16 cellular contexts compared by ENCODE assay signal in genomic region chr16:1301562-1301961, GRCh38. TPM values are rescaled to one million over a fixed set of nuclear protein-coding genes. Genes with fewer than 3 reads are reported as not detected.
DNase-seq lines count a peak whose midpoint lies in the region; ATAC-seq lines count a peak whose summit lies in the region.
"Had no signal": no experiment of that assay in that cellular context is flagged by ENCODE, and none has a peak within 500 bp of the region (broad histone marks: within the 10 kb centered on the region; RNA-seq: fewer than 3 reads in every experiment).

No MANE protein-coding gene starts in this region.

- peaks cover 17% of the 10 kb centered on the region for H3K4me1 Mint-ChIP-seq in activated naive CD4-positive, alpha-beta T cell treated with anti-CD3 and anti-CD28 coated beads, Interleukin-2, amount 50 U/mL, for 24 hours
- H3K4me1 Mint-ChIP-seq in activated naive CD4-positive, alpha-beta T cell treated with anti-CD3 and anti-CD28 coated beads, Interleukin-2, amount 10 ng/mL, durations not matched to agents 7 days and 5 days, result peaks cover 41% of the 10 kb centered on the region
- peaks cover 10 to 28% (median 28%) of the 10 kb centered on the region in 3 donors for H3K4me1 Mint-ChIP-seq in IgD-negative memory B cell
- peaks cover 15 to 18% of the 10 kb centered on the region in 2 donors for H3K4me1 Mint-ChIP-seq in effector memory CD8-positive, alpha-beta T cell (ENCODE audit: low read depth in 2 of 2)
- peaks cover 54% of the 10 kb centered on the region for H3K4me1 Mint-ChIP-seq in stimulated activated memory B cell treated with anti-CD40 and anti-IgM and Interleukin-4, amounts not matched to agents 10 μg/mL and 1 μg/mL and 100 μg/mL, for 72 hours

- no peak for DNase-seq in activated naive CD4-positive, alpha-beta T cell treated with anti-CD3 and anti-CD28 coated beads, Interleukin-2, amount 10 ng/mL, durations not matched to agents 7 days and 5 days
- DNase-seq in effector memory CD8-positive, alpha-beta T cell, result no peak
- DNase-seq in dedifferentiated amniotic fluid mesenchymal stem cell (ENCODE audit: extremely low spot score), result no peak
- DNase-seq in medulla oblongata (ENCODE audit: extremely low spot score), result no peak
- DNase-seq in DMS153 (lab: John Stamatoyannopoulos, UW), result no peak
- DNase-seq: NCI-H1048, NCI-H526 treated with DMSO at 0.1 percent for 48 hours, T1000 had no signal

- H3K9me3 Mint-ChIP-seq in activated naive CD4-positive, alpha-beta T cell treated with anti-CD3 and anti-CD28 coated beads, Interleukin-2, amount 50 U/mL, for 24 hours, result no peaks in the 10 kb centered on the region
- no peaks in the 10 kb centered on the region for H3K9me3 Mint-ChIP-seq in activated naive CD4-positive, alpha-beta T cell treated with anti-CD3 and anti-CD28 coated beads, Interleukin-2, amount 10 ng/mL, durations not matched to agents 7 days and 5 days
- H3K9me3 Mint-ChIP-seq in IgD-negative memory B cell, result no peaks in the 10 kb centered on the region
- no peaks in the 10 kb centered on the region for H3K9me3 Mint-ChIP-seq in effector memory CD8-positive, alpha-beta T cell
- H3K9me3 Mint-ChIP-seq in stimulated activated memory B cell treated with anti-CD40 and anti-IgM and Interleukin-4, amounts not matched to agents 10 μg/mL and 1 μg/mL and 100 μg/mL, for 72 hours, result no peaks in the 10 kb centered on the region
- H3K9me3 Mint-ChIP-seq: activated T-cell treated with anti-CD3 and anti-CD28 coated beads, Interleukin-2, amount 50 U/mL, for 4 hours; CD4-positive, alpha-beta T cell; type B pancreatic cell; WTC11 had no signal

- H3K27me3 Mint-ChIP-seq in activated naive CD4-positive, alpha-beta T cell treated with anti-CD3 and anti-CD28 coated beads, Interleukin-2, amount 50 U/mL, for 24 hours, result peaks cover 3% of the 10 kb centered on the region
- peaks cover 47% of the 10 kb centered on the region for H3K27me3 Mint-ChIP-seq in activated naive CD4-positive, alpha-beta T cell treated with anti-CD3 and anti-CD28 coated beads, Interleukin-2, amount 10 ng/mL, durations not matched to agents 7 days and 5 days
- H3K27me3 Mint-ChIP-seq in IgD-negative memory B cell, result no peaks in the 10 kb centered on the region
- peaks cover 18 to 30% of the 10 kb centered on the region in 2 donors for H3K27me3 Mint-ChIP-seq in effector memory CD8-positive, alpha-beta T cell
- H3K27me3 Mint-ChIP-seq in stimulated activated memory B cell treated with anti-CD40 and anti-IgM and Interleukin-4, amounts not matched to agents 10 μg/mL and 1 μg/mL and 100 μg/mL, for 72 hours, result no peaks in the 10 kb centered on the region

- no peak for ATAC-seq in effector memory CD8-positive, alpha-beta T cell (replicated peaks)
- ATAC-seq in stimulated activated memory B cell treated with anti-CD40 and anti-IgM and Interleukin-4, amounts not matched to agents 10 μg/mL and 1 μg/mL and 100 μg/mL, for 72 hours, result no peak

- no peaks in the 10 kb centered on the region for H3K36me3 Mint-ChIP-seq in activated naive CD4-positive, alpha-beta T cell treated with anti-CD3 and anti-CD28 coated beads, Interleukin-2, amount 50 U/mL, for 24 hours
- no peaks in the 10 kb centered on the region for H3K36me3 Mint-ChIP-seq in activated naive CD4-positive, alpha-beta T cell treated with anti-CD3 and anti-CD28 coated beads, Interleukin-2, amount 10 ng/mL, durations not matched to agents 7 days and 5 days
- H3K36me3 Mint-ChIP-seq in IgD-negative memory B cell, result no peaks in the 10 kb centered on the region
- H3K36me3 Mint-ChIP-seq in effector memory CD8-positive, alpha-beta T cell (ENCODE audit: insufficient read depth), result peaks cover 7% of the 10 kb centered on the region
- H3K36me3 Mint-ChIP-seq in stimulated activated memory B cell treated with anti-CD40 and anti-IgM and Interleukin-4, amounts not matched to agents 10 μg/mL and 1 μg/mL and 100 μg/mL, for 72 hours, result no peaks in the 10 kb centered on the region
- H3K36me3 Mint-ChIP-seq: activated naive CD8-positive, alpha-beta T cell; type B pancreatic cell; WTC11 had no signal

- peak overlapping the region; percentile 59 for H3K27ac Mint-ChIP-seq in activated naive CD4-positive, alpha-beta T cell treated with anti-CD3 and anti-CD28 coated beads, Interleukin-2, amount 50 U/mL, for 24 hours
- H3K27ac Mint-ChIP-seq in activated naive CD4-positive, alpha-beta T cell treated with anti-CD3 and anti-CD28 coated beads, Interleukin-2, amount 10 ng/mL, durations not matched to agents 7 days and 5 days, result no peak overlapping the region
- H3K27ac Mint-ChIP-seq in IgD-negative memory B cell, result peak overlapping the region in 2 of 3 donors; percentile 53 to 97
- H3K27ac Mint-ChIP-seq in effector memory CD8-positive, alpha-beta T cell, result peak overlapping the region; percentile 57 to 87
- H3K27ac Mint-ChIP-seq in stimulated activated memory B cell treated with anti-CD40 and anti-IgM and Interleukin-4, amounts not matched to agents 10 μg/mL and 1 μg/mL and 100 μg/mL, for 72 hours, result peak overlapping the region; percentile 81
- H3K27ac Mint-ChIP-seq: activated naive CD8-positive, alpha-beta T cell; type B pancreatic cell; WTC11 had no signal

- CTCF ChIA-PET in activated naive CD4-positive, alpha-beta T cell treated with anti-CD3 and anti-CD28 coated beads, Interleukin-2, amount 10 ng/mL, durations not matched to agents 7 days and 5 days (lab: Charles Lee), result interaction anchor here (0.6 to 1.1 kb wide), 3 partner anchors 11 to 56 kb away, joined by 3 read pairs; no protein-coding TSS in a partner anchor

- no peak overlapping the region for H3K4me3 Mint-ChIP-seq in activated naive CD4-positive, alpha-beta T cell treated with anti-CD3 and anti-CD28 coated beads, Interleukin-2, amount 50 U/mL, for 24 hours
- no peak overlapping the region for H3K4me3 Mint-ChIP-seq in activated naive CD4-positive, alpha-beta T cell treated with anti-CD3 and anti-CD28 coated beads, Interleukin-2, amount 10 ng/mL, durations not matched to agents 7 days and 5 days
- peak overlapping the region in 2 of 4 donors; percentile 51 to 70 for H3K4me3 Mint-ChIP-seq in IgD-negative memory B cell
- H3K4me3 Mint-ChIP-seq in effector memory CD8-positive, alpha-beta T cell, result peak overlapping the region; percentile 56 to 68
- peak overlapping the region; percentile 19 for H3K4me3 Mint-ChIP-seq in stimulated activated memory B cell treated with anti-CD40 and anti-IgM and Interleukin-4, amounts not matched to agents 10 μg/mL and 1 μg/mL and 100 μg/mL, for 72 hours
- H3K4me3 Mint-ChIP-seq: activated naive CD8-positive, alpha-beta T cell; activated T-cell treated with anti-CD3 and anti-CD28 coated beads, Interleukin-2, amount 50 U/mL, for 4 hours; CD4-positive, alpha-beta T cell; type B pancreatic cell; WTC11 had no signal

RNA-seq across cellular contexts. Expression of gene UBE2I, which starts 7.9 kb away (rescaled TPM):
- polyA plus RNA-seq in IgD-negative memory B cell, result 165 TPM

RNA-seq across cellular contexts. Expression of gene BAIAP3, which starts 31.9 kb away (rescaled TPM):
- polyA plus RNA-seq in IgD-negative memory B cell, result 26.0 TPM

RNA-seq across cellular contexts. Expression of gene TPSD1, which starts 45.7 kb away (rescaled TPM):
- polyA plus RNA-seq in IgD-negative memory B cell, result not detected

RNA-seq across cellular contexts. Expression of gene TSR3, which starts 50.1 kb away (rescaled TPM):
- polyA plus RNA-seq in IgD-negative memory B cell, result 116 TPM

RNA-seq across cellular contexts. Expression of gene GNPTG, which starts 50.2 kb away (rescaled TPM):
- polyA plus RNA-seq in IgD-negative memory B cell, result 55.9 TPM

Comparison
In these comparisons a context has a peak if more than half of its experiments do, and no peak if none do; other contexts are left out.
1. H3K4me3 Mint-ChIP-seq: peak in effector memory CD8-positive, alpha-beta T cell (2 of 2) and stimulated activated memory B cell treated with anti-CD40 and anti-IgM and Interleukin-4, amounts not matched to agents 10 μg/mL and 1 μg/mL and 100 μg/mL, for 72 hours (single experiment); none in activated naive CD4-positive, alpha-beta T cell treated with anti-CD3 and anti-CD28 coated beads, Interleukin-2, amount 50 U/mL, for 24 hours (single experiment) and activated naive CD4-positive, alpha-beta T cell treated with anti-CD3 and anti-CD28 coated beads, Interleukin-2, amount 10 ng/mL, durations not matched to agents 7 days and 5 days (single experiment).